ENCODE assay signal across 16 cellular contexts in genomic region chr20:64051532-64052325, GRCh38. TPM values are rescaled to one million over a fixed set of nuclear protein-coding genes. Genes with fewer than 3 reads are reported as not detected.
A peak's percentile ranks its signal among the peaks of the same experiment; 100 is the strongest.
DNase-seq lines count a peak whose midpoint lies in the region; FAIRE-seq and TF ChIP-seq lines count a peak whose summit lies in the region.
"Had no signal": no experiment of that assay in that cellular context is flagged by ENCODE, and none has a peak within 500 bp of the region (broad histone marks: within the 10 kb centered on the region; RNA-seq: fewer than 3 reads in every experiment).

No MANE protein-coding gene starts in this region.

- CTCF ChIA-PET in H1 (lab: Charles Lee; ENCODE audit: partially characterized antibody), result interaction anchor here (0.7 to 15.0 kb wide), 7 partner anchors 9 to 71 kb away, joined by 3 to 139 read pairs (median 24); partner anchors contain the start of genes LKAAEAR1, OPRL1, PRPF6 and RGS19

- H3K9me3 ChIP-seq in H1 (ENCODE audit: insufficient read depth in 2 of 2, low read depth in 1 of 2, low read length in 1 of 2), result no peaks in the 10 kb centered on the region
- no peaks in the 10 kb centered on the region for H3K9me3 ChIP-seq in liver (ENCODE audit: control insufficient read depth in 4 of 4, low read length in 3 of 4)
- H3K9me3 ChIP-seq in spleen, result no peaks in the 10 kb centered on the region
- H3K9me3 ChIP-seq: prostate gland had no signal

- H3K4me3 ChIP-seq in H1 (ENCODE audit: extremely low read depth in 1 of 4, insufficient read depth in 2 of 4, low read depth in 3 of 4, low read length in 4 of 4) (no peak overlapping the region), liver (ENCODE audit: low read depth in 1 of 3, low read length in 3 of 3) (no peak overlapping the region), spleen (no peak overlapping the region)
- H3K4me3 ChIP-seq: prostate gland had no signal

- H3K79me2 ChIP-seq in H1 (ENCODE audit: control insufficient read depth in 1 of 2, insufficient read depth in 2 of 2, low read length in 2 of 2), result no peaks in the 10 kb centered on the region

- no peak for TF ChIP-seq CTCF in H1 (IDR thresholded peaks at IDR 0.05; ENCODE audit: control extremely low read depth in 1 of 3, insufficient read depth in 1 of 3, low read depth in 1 of 3, low read length in 3 of 3)
- TF ChIP-seq CTCF in liver (IDR thresholded peaks at IDR 0.05; ENCODE audit: low read depth, low read length, missing input control), result no peak
- TF ChIP-seq CTCF in spleen (IDR thresholded peaks at IDR 0.05 in 8 of 11, conservative IDR thresholded peaks at IDR 0.05 in 3 of 11), result no peak

- no peak overlapping the region for H2BK5ac ChIP-seq in H1 (ENCODE audit: low read depth, low read length)

- POLR2A ChIA-PET in H1 (lab: Charles Lee; ENCODE audit: partially characterized antibody), result interaction anchor here (0.9 to 3.7 kb wide), 5 partner anchors 8 to 393 kb away, joined by 3 to 24 read pairs (median 5); partner anchors contain the start of genes RTEL1 and TCEA2

- H2BK20ac ChIP-seq in H1 (ENCODE audit: low read length), result 0 out of 2 replicates have a peak overlapping the region, but pooled peaks have one; percentile 61

- H3K27ac ChIP-seq in H1 (ENCODE audit: low read depth, low read length) (no peak overlapping the region), liver (ENCODE audit: low read depth in 1 of 2, low read length in 2 of 2) (peak overlapping the region; percentile 38 to 63), spleen (peak overlapping the region; percentile 56 to 91 (median 85))
- H3K27ac ChIP-seq: foreskin keratinocyte, prostate gland had no signal

- H3K56ac ChIP-seq in H1 (replicated peaks; ENCODE audit: insufficient read length, low read depth, low read length), result no peak overlapping the region

- intact Hi-C loops in spleen (cut with DNase I; ENCODE audit: low total_unique reads), result no loop called here

- no peak overlapping the region for H4K91ac ChIP-seq in H1 (replicated peaks; ENCODE audit: insufficient read length, low read length)

- H3K27me3 ChIP-seq in H1 (replicated peaks in 1 of 4; ENCODE audit: control insufficient read depth in 3 of 4, extremely low read depth in 1 of 4, insufficient read depth in 3 of 4, low read length in 3 of 4) (peaks cover 36 to 53% (median 43%) of the 10 kb centered on the region in 4 experiments), liver (ENCODE audit: control insufficient read depth in 4 of 4, insufficient read depth in 4 of 4, low read length in 3 of 4) (peaks cover 0 to 11% (median 3%) of the 10 kb centered on the region in 4 donors), spleen (replicated peaks in 1 of 7) (peaks cover 0 to 96% (median 30%) of the 10 kb centered on the region in 7 donors)

- WGBS in H1 (ENCODE audit: extremely low coverage in 1 of 2, insufficient coverage in 1 of 2, insufficient read length in 1 of 2, insufficient replicate concordance in 2 of 2, low coverage in 1 of 2, low lambda C conversion rate in 2 of 2, missing lambda C conversion rate in 1 of 2), 2 experiments, result 95% methylated on average over 15 of the region's 15 CpGs; no CpG with 5 or more reads in 1 of the 2 experiments
- WGBS in liver, result 62% methylated on average over 15 of the region's 15 CpGs
- 60 to 75% (median 69%) methylated on average over 5 to 15 of the region's 15 CpGs for WGBS in spleen, 5 donors

- H3K23me2 ChIP-seq in H1 (ENCODE audit: low read depth, low read length), result peaks cover 4% of the 10 kb centered on the region; the same call in 1 of the 2 replicates

- H3K9ac ChIP-seq in H1 (replicated peaks in 1 of 4; ENCODE audit: extremely low read depth in 1 of 4, low read depth in 3 of 4, low read length in 3 of 4), result no peak overlapping the region
- H3K9ac ChIP-seq in liver (ENCODE audit: low read depth in 1 of 2, low read length in 2 of 2), result no peak overlapping the region

- no peak overlapping the region for H2BK15ac ChIP-seq in H1 (ENCODE audit: low read length)

- H3K4me1 ChIP-seq in H1 (replicated peaks in 1 of 4; ENCODE audit: control insufficient read depth in 3 of 4, insufficient read depth in 4 of 4, low read length in 3 of 4), result peaks cover 0 to 24% (median 11%) of the 10 kb centered on the region in 4 experiments; a peak in 6 of 7 replicates
- peaks cover 0 to 11% (median 2%) of the 10 kb centered on the region in 4 donors for H3K4me1 ChIP-seq in liver (ENCODE audit: control insufficient read depth in 4 of 4, insufficient read depth in 4 of 4, low read length in 3 of 4)
- peaks cover 14 to 97% (median 74%) of the 10 kb centered on the region in 6 donors for H3K4me1 ChIP-seq in spleen
- H3K4me1 ChIP-seq: foreskin keratinocyte had no signal

- H3K4ac ChIP-seq in H1 (replicated peaks; ENCODE audit: insufficient read length, low read depth, low read length), result no peak overlapping the region

- H4K5ac ChIP-seq in H1 (ENCODE audit: insufficient read length, low read depth, low read length), result no peak overlapping the region

- no peak overlapping the region for H2AK5ac ChIP-seq in H1 (ENCODE audit: low read depth, low read length)

- TF ChIP-seq POLR2A in H1 (IDR thresholded peaks at IDR 0.05; ENCODE audit: control extremely low read depth in 1 of 2, low read depth in 2 of 2, low read length in 2 of 2) (no peak), spleen (IDR thresholded peaks at IDR 0.05) (no peak)

- H4K8ac ChIP-seq in H1 (ENCODE audit: extremely low read depth, insufficient read depth, low read length), result no peak overlapping the region

- no peak for DNase-seq in HTR-8/SVneo (ENCODE audit: insufficient read length, low spot score)
- DNase-seq in H1 (ENCODE audit: low read depth in 1 of 2, low spot score in 2 of 2), result no peak
- peak; percentile 87 for DNase-seq in spleen
- DNase-seq in NCI-H1048 (lab: John Stamatoyannopoulos, UW), result no peak
- no peak for DNase-seq in NCI-H345 treated with DMSO at 0.1 percent for 48 hours (lab: John Stamatoyannopoulos, UW; ENCODE audit: unreplicated experiment)
- DNase-seq in NCI-H446 treated with DMSO at 0.1 percent for 48 hours (lab: John Stamatoyannopoulos, UW), result no peak
- DNase-seq in stimulated activated CD4-positive, alpha-beta T cell treated with anti-CD3 and anti-CD28 coated beads, Interleukin-2, amount 100 ng/mL, for 48 hours, result no peak
- DNase-seq: activated gamma-delta T cell; effector memory CD8-positive, alpha-beta T cell; foreskin keratinocyte; NCI-H345; stimulated activated CD4-positive, alpha-beta T cell treated with anti-CD3 and anti-CD28 coated beads, Interleukin-4, amount 100 ng/mL, for 24 hours; SW 1271 had no signal

- H2AFZ ChIP-seq in H1 (ENCODE audit: low read length), result no peak overlapping the region

- FAIRE-seq in HTR-8/SVneo (lab: Jason Lieb, UNC), result peak; percentile 82
- FAIRE-seq in H1 (lab: Jason Lieb, UNC), result no peak

- TF ChIP-seq RAD21 in H1 (IDR thresholded peaks at IDR 0.05 in 1 of 2, conservative IDR thresholded peaks at IDR 0.05 in 1 of 2; ENCODE audit: low read depth in 2 of 2, low read length in 2 of 2) (no peak), liver (IDR thresholded peaks at IDR 0.05) (no peak)

- H3K18ac ChIP-seq in H1 (ENCODE audit: extremely low read depth, low read length), result no peak overlapping the region

- no peak overlapping the region for H2BK12ac ChIP-seq in H1 (ENCODE audit: low read depth, low read length)

- no peak overlapping the region for H3K4me2 ChIP-seq in H1 (ENCODE audit: insufficient read depth in 1 of 2, low read depth in 2 of 2, low read length in 2 of 2)

- no peak overlapping the region for H2BK120ac ChIP-seq in H1 (replicated peaks; ENCODE audit: low read depth, low read length)

- H3K23ac ChIP-seq in H1 (ENCODE audit: insufficient read length), result no peak overlapping the region

- H3K79me1 ChIP-seq in H1 (ENCODE audit: low read depth, low read length), result no peaks in the 10 kb centered on the region

- TF ChIP-seq EP300 in H1 (IDR thresholded peaks at IDR 0.05; ENCODE audit: borderline replicate concordance in 1 of 2, low read depth in 2 of 2, low read length in 2 of 2), result no peak

- H4K20me1 ChIP-seq in H1 (replicated peaks in 1 of 2; ENCODE audit: control insufficient read depth in 1 of 2, insufficient read depth in 2 of 2, low read length in 2 of 2), result no peaks in the 10 kb centered on the region

- H3K36me3 ChIP-seq in H1 (ENCODE audit: control insufficient read depth in 2 of 4, insufficient read depth in 4 of 4, low read length in 3 of 4) (peaks cover 0 to 10% (median 0%) of the 10 kb centered on the region in 4 experiments; a peak in 1 of 8 replicates), liver (ENCODE audit: control insufficient read depth in 4 of 4, insufficient read depth in 3 of 4, low read depth in 1 of 4, low read length in 3 of 4) (no peaks in the 10 kb centered on the region), spleen (peaks cover 0 to 15% (median 0%) of the 10 kb centered on the region in 6 donors)
- H3K36me3 ChIP-seq: prostate gland had no signal

- H3K14ac ChIP-seq in H1 (ENCODE audit: insufficient read length), result no peak overlapping the region

RNA-seq across cellular contexts. Expression of gene SOX18, which starts 2.3 kb away (rescaled TPM):
- 0.23 TPM in 1 of 2 replicates, not detected in the other for total RNA-seq in H1 (2021; fragmentation: NEBNext Ultra II Directional; extraction: Animal tissue kit (Norgen Biotek cat#: 25700))
- polyA plus RNA-seq in H1 (2011; rRNA removed), result 0.08 and 0.09 TPM in 2 replicates
- polyA plus RNA-seq in H1 (2011; cell fraction: cytosol; rRNA removed), result not detected
- 0.13 TPM for polyA plus RNA-seq in H1 (2011; cell fraction: nucleus; rRNA removed)
- 0.14 to 0.16 TPM in 2 of 4 replicates, not detected in the others for polyA plus RNA-seq in H1 (2012, experiment 1 of 2)
- 0.22 TPM for polyA plus RNA-seq in H1 (2012, experiment 2 of 2)
- 0.34 TPM for polyA plus RNA-seq in H1 (2013, experiment 1 of 2)
- polyA plus RNA-seq in H1 (2013, experiment 2 of 2), result 0.39 TPM
- not detected in 2 replicates for polyA minus RNA-seq in H1 (2011; rRNA and poly(A)+ RNA removed)
- not detected for polyA minus RNA-seq in H1 (2011; cell fraction: cytosol; rRNA and poly(A)+ RNA removed)
- 0.30 TPM for polyA minus RNA-seq in H1 (2011; cell fraction: nucleus; rRNA and poly(A)+ RNA removed)
- 1 to 10 TPM; 2.1 to 3.1 TPM for total RNA-seq in liver
- polyA plus RNA-seq in liver, result 1 to 10 TPM; 1.1 to 5.8 TPM
- 10 to 100 TPM; 12.1 to 63.1 (median 42.0) TPM for total RNA-seq in spleen
- polyA plus RNA-seq in spleen, result 10 to 100 TPM in 2 of 3 donors, 1 to 10 TPM in 1; 7.3 to 25.5 (median 22.3) TPM
- total RNA-seq: foreskin keratinocyte, OCI-LY7 had no signal

RNA-seq across cellular contexts. Expression of gene TCEA2, which starts 11.3 kb away (rescaled TPM):
- 41.4 and 46.3 TPM in 2 replicates for total RNA-seq in H1 (2021; fragmentation: NEBNext Ultra II Directional; extraction: Animal tissue kit (Norgen Biotek cat#: 25700))
- polyA plus RNA-seq in H1 (2011; rRNA removed) (42.3 and 66.0 TPM in 2 replicates), liver (10 to 100 TPM; 17.2 to 22.6 TPM), spleen (10 to 100 TPM; 35.9 to 47.5 (median 41.5) TPM)
- 52.5 TPM for polyA plus RNA-seq in H1 (2011; cell fraction: cytosol; rRNA removed)
- polyA plus RNA-seq in H1 (2011; cell fraction: nucleus; rRNA removed), result 118 TPM
- 34.2 to 60.1 TPM (median 48.8 TPM) in 4 replicates for polyA plus RNA-seq in H1 (2012, experiment 1 of 2)
- 35.4 TPM for polyA plus RNA-seq in H1 (2012, experiment 2 of 2)
- polyA plus RNA-seq in H1 (2013, experiment 1 of 2), result 55.3 TPM
- polyA plus RNA-seq in H1 (2013, experiment 2 of 2), result 51.7 TPM
- 9.5 and 12.8 TPM in 2 replicates for polyA minus RNA-seq in H1 (2011; rRNA and poly(A)+ RNA removed)
- 14.2 TPM for polyA minus RNA-seq in H1 (2011; cell fraction: cytosol; rRNA and poly(A)+ RNA removed)
- polyA minus RNA-seq in H1 (2011; cell fraction: nucleus; rRNA and poly(A)+ RNA removed), result 35.6 TPM
- total RNA-seq in liver (1 to 10 TPM; 4.6 to 6.4 TPM), spleen (10 to 100 TPM; 18.6 to 60.8 (median 45.0) TPM)

RNA-seq across cellular contexts. Expression of gene C20orf204, which starts 15.7 kb away (rescaled TPM):
- total RNA-seq in H1 (2021; fragmentation: NEBNext Ultra II Directional; extraction: Animal tissue kit (Norgen Biotek cat#: 25700)), result 0.52 and 0.61 TPM in 2 replicates
- polyA plus RNA-seq in H1 (2011; rRNA removed) (0.39 and 0.96 TPM in 2 replicates), liver (under 1 TPM; 0.07 to 0.10 TPM), spleen (1 to 10 TPM; 1.5 to 3.9 (median 1.9) TPM)
- polyA plus RNA-seq in H1 (2011; cell fraction: cytosol; rRNA removed), result 0.36 TPM
- 2.6 TPM for polyA plus RNA-seq in H1 (2011; cell fraction: nucleus; rRNA removed)
- 0.10 to 0.39 TPM (median 0.25 TPM) in 4 replicates for polyA plus RNA-seq in H1 (2012, experiment 1 of 2)
- polyA plus RNA-seq in H1 (2012, experiment 2 of 2), result 0.13 TPM
- 0.57 TPM for polyA plus RNA-seq in H1 (2013, experiment 1 of 2)
- polyA plus RNA-seq in H1 (2013, experiment 2 of 2), result 0.40 TPM
- 0.29 and 0.41 TPM in 2 replicates for polyA minus RNA-seq in H1 (2011; rRNA and poly(A)+ RNA removed)
- 0.22 TPM for polyA minus RNA-seq in H1 (2011; cell fraction: cytosol; rRNA and poly(A)+ RNA removed)
- polyA minus RNA-seq in H1 (2011; cell fraction: nucleus; rRNA and poly(A)+ RNA removed), result 2.3 TPM
- total RNA-seq in liver (under 1 TPM; 0.14 to 0.59 TPM), spleen (1 to 10 TPM in 5 of 7 donors, under 1 TPM in 2; 0.85 to 3.4 (median 2.0) TPM)

RNA-seq across cellular contexts. Expression of gene RGS19, which starts 27.6 kb away (rescaled TPM):
- total RNA-seq in H1 (2021; fragmentation: NEBNext Ultra II Directional; extraction: Animal tissue kit (Norgen Biotek cat#: 25700)), result 12.7 and 13.1 TPM in 2 replicates
- 16.8 and 21.9 TPM in 2 replicates for polyA plus RNA-seq in H1 (2011; rRNA removed)
- polyA plus RNA-seq in H1 (2011; cell fraction: cytosol; rRNA removed), result 14.6 TPM
- polyA plus RNA-seq in H1 (2011; cell fraction: nucleus; rRNA removed), result 18.9 TPM
- polyA plus RNA-seq in H1 (2012, experiment 1 of 2), result 9.5 to 12.1 TPM (median 10.6 TPM) in 4 replicates
- polyA plus RNA-seq in H1 (2012, experiment 2 of 2), result 8.8 TPM
- polyA plus RNA-seq in H1 (2013, experiment 1 of 2), result 9.0 TPM
- 8.9 TPM for polyA plus RNA-seq in H1 (2013, experiment 2 of 2)
- polyA minus RNA-seq in H1 (2011; rRNA and poly(A)+ RNA removed), result 4.3 and 4.8 TPM in 2 replicates
- 8.7 TPM for polyA minus RNA-seq in H1 (2011; cell fraction: cytosol; rRNA and poly(A)+ RNA removed)
- polyA minus RNA-seq in H1 (2011; cell fraction: nucleus; rRNA and poly(A)+ RNA removed), result 6.3 TPM
- 10 to 100 TPM in 1 of 2 donors, 1 to 10 TPM in 1; 6.7 to 12.9 TPM for total RNA-seq in liver
- polyA plus RNA-seq in liver, result 1 to 10 TPM; 4.9 to 5.9 TPM
- 100 to 1,000 TPM in 4 of 7 donors, 10 to 100 TPM in 3; 91.6 to 186 (median 107) TPM for total RNA-seq in spleen
- polyA plus RNA-seq in spleen, result 100 to 1,000 TPM in 1 of 3 donors, 10 to 100 TPM in 2; 80.4 to 125 (median 82.0) TPM

RNA-seq across cellular contexts. Expression of gene OPRL1, which starts 28.2 kb away (rescaled TPM):
- total RNA-seq in H1 (2021; fragmentation: NEBNext Ultra II Directional; extraction: Animal tissue kit (Norgen Biotek cat#: 25700)), result 0.52 and 0.63 TPM in 2 replicates
- polyA plus RNA-seq in H1 (2011; rRNA removed) (0.98 and 2.0 TPM in 2 replicates), liver (under 1 TPM; 0.04 to 0.28 TPM), spleen (1 to 10 TPM; 1.9 to 4.9 (median 2.5) TPM)
- 1.3 TPM for polyA plus RNA-seq in H1 (2011; cell fraction: cytosol; rRNA removed)
- polyA plus RNA-seq in H1 (2011; cell fraction: nucleus; rRNA removed), result 2.1 TPM
- polyA plus RNA-seq in H1 (2012, experiment 1 of 2), result 0.52 to 1.4 TPM (median 1.1 TPM) in 4 replicates
- 0.81 TPM for polyA plus RNA-seq in H1 (2012, experiment 2 of 2)
- polyA plus RNA-seq in H1 (2013, experiment 1 of 2), result 0.39 TPM
- polyA plus RNA-seq in H1 (2013, experiment 2 of 2), result 0.46 TPM
- 1.2 and 1.4 TPM in 2 replicates for polyA minus RNA-seq in H1 (2011; rRNA and poly(A)+ RNA removed)
- polyA minus RNA-seq in H1 (2011; cell fraction: cytosol; rRNA and poly(A)+ RNA removed), result 1.4 TPM
- polyA minus RNA-seq in H1 (2011; cell fraction: nucleus; rRNA and poly(A)+ RNA removed), result 0.50 TPM
- total RNA-seq in liver (under 1 TPM; 0.42 to 0.79 TPM), spleen (1 to 10 TPM; 3.7 to 7.9 (median 5.1) TPM)
